ENCODE assay signal across 1 cellular context in the genomic region with DNA sequence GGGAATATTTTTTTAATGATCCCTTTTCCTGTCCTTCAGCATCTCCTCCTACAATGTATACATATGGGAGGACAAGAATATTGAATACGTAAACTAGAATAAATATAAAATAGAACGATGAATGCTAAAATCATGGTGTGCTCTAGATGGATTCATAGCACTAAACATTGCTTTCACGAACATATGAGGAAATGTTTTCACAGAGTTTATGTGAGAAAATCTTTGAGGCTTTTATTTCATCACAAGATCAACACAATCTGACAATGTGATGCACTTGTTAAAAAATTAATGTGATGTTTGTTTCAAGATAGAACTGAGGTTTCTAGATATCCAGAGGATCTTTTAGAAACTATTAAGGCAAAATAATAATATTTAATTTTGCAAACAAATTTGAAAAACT.
TF ChIP-seq lines count a peak whose summit lies in the region.

No MANE protein-coding gene starts in this region.

TF ChIP-seq in endothelial cell of umbilical vein, 7 proteins besides CTCF, POLR2A, EP300 and RAD21:
- TF ChIP-seq POLR2AphosphoS5 (IDR thresholded peaks at IDR 0.05; ENCODE audit: insufficient read depth, low read depth, low read length) (no peak), JUN (IDR thresholded peaks at IDR 0.05; ENCODE audit: borderline replicate concordance, insufficient read depth, insufficient read length, low read depth) (no peak), MYC (IDR thresholded peaks at IDR 0.05; ENCODE audit: low read depth, low read length) (no peak), EZH2 (IDR thresholded peaks at IDR 0.05; ENCODE audit: borderline replicate concordance, low read depth, low read length, severe bottlenecking) (no peak), FOS (IDR thresholded peaks at IDR 0.05; ENCODE audit: borderline replicate concordance, insufficient read depth, low read length) (no peak), GATA2 (IDR thresholded peaks at IDR 0.05; ENCODE audit: insufficient read depth, insufficient read length, low read depth, low read length) (no peak)
- TF ChIP-seq, protein P1, sequence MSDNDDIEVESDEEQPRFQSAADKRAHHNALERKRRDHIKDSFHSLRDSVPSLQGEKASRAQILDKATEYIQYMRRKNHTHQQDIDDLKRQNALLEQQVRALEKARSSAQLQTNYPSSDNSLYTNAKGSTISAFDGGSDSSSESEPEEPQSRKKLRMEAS (IDR thresholded peaks at IDR 0.05; ENCODE audit: insufficient read depth, insufficient read length): no peak
